Comparison of ENCODE assay signal across 22 cellular contexts in genomic region chr19:18577365-18577914, GRCh38. TPM values are rescaled to one million over a fixed set of nuclear protein-coding genes. Genes with fewer than 3 reads are reported as not detected.
DNase-seq lines count a peak whose midpoint lies in the region; ATAC-seq and TF ChIP-seq lines count a peak whose summit lies in the region.
"Had no signal": no experiment of that assay in that cellular context is flagged by ENCODE, and none has a peak within 500 bp of the region (broad histone marks: within the 10 kb centered on the region; RNA-seq: fewer than 3 reads in every experiment).

No MANE protein-coding gene starts in this region.

- peak overlapping the region; percentile 44 for H3K27ac Mint-ChIP-seq in activated T-cell treated with anti-CD3 and anti-CD28 coated beads, Interleukin-2, amount 50 U/mL, for 24 hours
- H3K27ac Mint-ChIP-seq in activated T-cell treated with anti-CD3 and anti-CD28 coated beads, Interleukin-2, amount 50 U/mL, for 72 hours, result no peak overlapping the region
- peak overlapping the region; percentile 75 for H3K27ac Mint-ChIP-seq in neural crest cell (ENCODE audit: unreplicated experiment)
- H3K27ac Mint-ChIP-seq: activated CD4-positive, alpha-beta T cell treated with anti-CD3 and anti-CD28 coated beads, Interleukin-2, amount 10 ng/mL, durations not matched to agents 24 days and 14 days; memory B cell had no signal

- no peak overlapping the region for H3K4me3 Mint-ChIP-seq in activated T-cell treated with anti-CD3 and anti-CD28 coated beads, Interleukin-2, amount 50 U/mL, for 24 hours
- H3K4me3 Mint-ChIP-seq in activated T-cell treated with anti-CD3 and anti-CD28 coated beads, Interleukin-2, amount 50 U/mL, for 72 hours, result no peak overlapping the region
- H3K4me3 Mint-ChIP-seq in neural crest cell, result peak overlapping the region; percentile 55
- H3K4me3 Mint-ChIP-seq: activated CD4-positive, alpha-beta T cell treated with anti-CD3 and anti-CD28 coated beads, Interleukin-2, amount 10 ng/mL, durations not matched to agents 24 days and 14 days; brain; memory B cell had no signal

- no peaks in the 10 kb centered on the region for H3K27me3 Mint-ChIP-seq in activated T-cell treated with anti-CD3 and anti-CD28 coated beads, Interleukin-2, amount 50 U/mL, for 24 hours
- H3K27me3 Mint-ChIP-seq in activated T-cell treated with anti-CD3 and anti-CD28 coated beads, Interleukin-2, amount 50 U/mL, for 72 hours (ENCODE audit: low read depth), result no peaks in the 10 kb centered on the region
- H3K27me3 Mint-ChIP-seq in neural crest cell (ENCODE audit: low read depth), result peaks cover 3% of the 10 kb centered on the region
- H3K27me3 Mint-ChIP-seq: activated CD4-positive, alpha-beta T cell treated with anti-CD3 and anti-CD28 coated beads, Interleukin-2, amount 10 ng/mL, durations not matched to agents 24 days and 14 days; memory B cell had no signal

- POLR2A ChIA-PET in RWPE1 (lab: Yijun Ruan, JAX; ENCODE audit: low non-redundant PET), result no interaction called here

- no peaks in the 10 kb centered on the region for H3K9me3 Mint-ChIP-seq in activated T-cell treated with anti-CD3 and anti-CD28 coated beads, Interleukin-2, amount 50 U/mL, for 24 hours
- H3K9me3 Mint-ChIP-seq in activated T-cell treated with anti-CD3 and anti-CD28 coated beads, Interleukin-2, amount 50 U/mL, for 72 hours, result no peaks in the 10 kb centered on the region
- H3K9me3 Mint-ChIP-seq in neural crest cell, result no peaks in the 10 kb centered on the region
- H3K9me3 Mint-ChIP-seq: activated CD4-positive, alpha-beta T cell treated with anti-CD3 and anti-CD28 coated beads, Interleukin-2, amount 10 ng/mL, durations not matched to agents 24 days and 14 days; brain; memory B cell had no signal

- CTCF ChIA-PET in RWPE1 (lab: Yijun Ruan, JAX), result interaction anchor here (0.7 to 1.3 kb wide), 3 partner anchors 10 to 648 kb away, joined by 4 to 6 read pairs (median 4); no protein-coding TSS in a partner anchor

- TF ChIP-seq CTCF in RWPE1 (conservative IDR thresholded peaks at IDR 0.05; ENCODE audit: low read depth) (no peak), neural crest cell (conservative IDR thresholded peaks at IDR 0.05) (no peak)

- H3K36me3 Mint-ChIP-seq in activated T-cell treated with anti-CD3 and anti-CD28 coated beads, Interleukin-2, amount 50 U/mL, for 24 hours (ENCODE audit: low read depth), result peaks cover 63% of the 10 kb centered on the region
- peaks cover 7 to 28% of the 10 kb centered on the region in 2 donors for H3K36me3 Mint-ChIP-seq in activated T-cell treated with anti-CD3 and anti-CD28 coated beads, Interleukin-2, amount 50 U/mL, for 72 hours (ENCODE audit: insufficient read depth in 2 of 2)
- peaks cover 5% of the 10 kb centered on the region for H3K36me3 Mint-ChIP-seq in neural crest cell (ENCODE audit: low read depth)

- DNase-seq in activated T-cell treated with anti-CD3 and anti-CD28 coated beads, Interleukin-2, amount 50 U/mL, for 24 hours, result no peak
- DNase-seq in activated T-cell treated with anti-CD3 and anti-CD28 coated beads, Interleukin-2, amount 50 U/mL, for 72 hours, result no peak
- no peak for DNase-seq in RWPE1 (ENCODE audit: low spot score)
- no peak for DNase-seq in neural crest cell (ENCODE audit: low read depth, low spot score)
- no peak for DNase-seq in NCI-H1048 (lab: John Stamatoyannopoulos, UW)
- DNase-seq in GM19240 (ENCODE audit: insufficient read length, low spot score), result no peak
- DNase-seq: activated CD4-positive, alpha-beta T cell treated with anti-CD3 and anti-CD28 coated beads, Interleukin-2, amount 10 ng/mL, durations not matched to agents 24 days and 14 days; activated naive CD4-positive, alpha-beta T cell treated with Interleukin-2 at 50 U/mL for 16 hours; activated T-cell treated with anti-CD3 and anti-CD28 coated beads, Interleukin-2, amount 50 U/mL, for 1 hour; NCI-H1092; NCI-H1694 treated with DMSO at 0.1 percent for 48 hours; NCI-H526; SHP77 treated with DMSO at 0.1 percent for 48 hours; stimulated activated naive CD8-positive, alpha-beta T cell treated with anti-CD3 and anti-CD28 coated beads, Interleukin-15, Interleukin-2, amounts not matched to agents 100 U/mL and 50 U/mL, for 24 hours had no signal

- no peak for ATAC-seq in activated T-cell treated with anti-CD3 and anti-CD28 coated beads, Interleukin-2, amount 50 U/mL, for 72 hours (replicated peaks in 1 of 2)
- ATAC-seq: Panc1; stimulated activated naive CD8-positive, alpha-beta T cell treated with anti-CD3 and anti-CD28 coated beads, Interleukin-15, Interleukin-2, amounts not matched to agents 100 U/mL and 50 U/mL, for 24 hours had no signal

- H3K27ac ChIP-seq in RWPE1, result peak overlapping the region; percentile 25; the same call in 1 of the 2 replicates
- H3K27ac ChIP-seq: 22Rv1, vagina, VCaP had no signal

- peaks cover 37% of the 10 kb centered on the region for H3K4me1 Mint-ChIP-seq in activated T-cell treated with anti-CD3 and anti-CD28 coated beads, Interleukin-2, amount 50 U/mL, for 24 hours (ENCODE audit: low read depth)
- peaks cover 28% of the 10 kb centered on the region for H3K4me1 Mint-ChIP-seq in activated T-cell treated with anti-CD3 and anti-CD28 coated beads, Interleukin-2, amount 50 U/mL, for 72 hours (ENCODE audit: low read depth)
- H3K4me1 Mint-ChIP-seq in neural crest cell, result peaks cover 14% of the 10 kb centered on the region

RNA-seq across cellular contexts. Expression of gene UBA52, which starts 5.8 kb away (rescaled TPM):
- 1,000 to 10,000 TPM; 1,602 TPM for total RNA-seq in activated T-cell treated with anti-CD3 and anti-CD28 coated beads, Interleukin-2, amount 50 U/mL, for 72 hours
- total RNA-seq in neural crest cell, result 1,081 and 1,137 TPM in 2 replicates

RNA-seq across cellular contexts. Expression of gene REX1BD, which starts 11.2 kb away (rescaled TPM):
- 10 to 100 TPM; 46.2 to 59.5 TPM for total RNA-seq in activated T-cell treated with anti-CD3 and anti-CD28 coated beads, Interleukin-2, amount 50 U/mL, for 72 hours
- total RNA-seq in neural crest cell, result 71.8 and 71.9 TPM in 2 replicates

RNA-seq across cellular contexts. Expression of gene KXD1, which starts 19.8 kb away (rescaled TPM):
- 100 to 1,000 TPM; 127 to 139 TPM for total RNA-seq in activated T-cell treated with anti-CD3 and anti-CD28 coated beads, Interleukin-2, amount 50 U/mL, for 72 hours
- 88.5 and 91.7 TPM in 2 replicates for total RNA-seq in neural crest cell

RNA-seq across cellular contexts. Expression of gene CRLF1, which starts 29.2 kb away (rescaled TPM):
- total RNA-seq in activated T-cell treated with anti-CD3 and anti-CD28 coated beads, Interleukin-2, amount 50 U/mL, for 72 hours, result not detected
- total RNA-seq in neural crest cell, result 0.68 and 1.5 TPM in 2 replicates
- total RNA-seq: activated CD4-positive, alpha-beta T cell treated with anti-CD3 and anti-CD28 coated beads, Interleukin-2, amount 10 ng/mL, durations not matched to agents 24 days and 14 days; endothelial cell of umbilical vein; pulmonary artery endothelial cell had no signal

RNA-seq across cellular contexts. Expression of gene FKBP8, which starts 34.1 kb away (rescaled TPM):
- total RNA-seq in activated T-cell treated with anti-CD3 and anti-CD28 coated beads, Interleukin-2, amount 50 U/mL, for 72 hours, result 100 to 1,000 TPM; 223 to 239 TPM
- total RNA-seq in neural crest cell, result 173 and 175 TPM in 2 replicates
